13 cellular contexts compared by ENCODE assay signal in the genomic region with DNA sequence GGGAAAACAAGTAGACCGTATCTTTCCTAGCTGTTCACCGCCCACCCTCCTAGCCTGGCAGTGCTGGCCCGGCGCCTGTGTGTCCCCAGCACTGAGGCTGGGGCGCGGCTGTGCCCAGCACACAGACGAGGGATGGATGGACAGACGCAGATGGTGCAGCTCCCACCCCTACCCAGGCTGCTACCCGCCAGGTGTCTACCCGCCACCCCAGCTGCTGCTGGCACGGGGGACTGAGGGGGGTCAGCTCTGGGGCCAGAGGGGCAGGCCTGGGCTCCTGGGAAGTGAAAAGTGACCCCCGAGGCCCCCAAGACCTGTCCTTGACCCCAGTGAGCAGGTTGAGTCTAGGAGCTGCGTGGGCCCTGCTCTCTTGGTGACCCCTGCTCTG. TPM values are rescaled to one million over a fixed set of nuclear protein-coding genes. Genes with fewer than 3 reads are reported as not detected.
DNase-seq lines count a peak whose midpoint lies in the region; ATAC-seq, FAIRE-seq and TF ChIP-seq lines count a peak whose summit lies in the region.
"Had no signal": no experiment of that assay in that cellular context is flagged by ENCODE, and none has a peak within 500 bp of the region (broad histone marks: within the 10 kb centered on the region; RNA-seq: fewer than 3 reads in every experiment).

No MANE protein-coding gene starts in this region.

- H3K4me1 Mint-ChIP-seq in osteocyte (ENCODE audit: unreplicated experiment) = peaks cover 49% of the 10 kb centered on the region
- H3K4me1 Mint-ChIP-seq in activated T-helper 1 cell treated with anti-CD3 and anti-CD28 coated beads, Interleukin-12 subunit alpha, Interleukin-12 subunit beta, Interleukin-2, Interleukin-4 antibody, amounts not matched to agents 30 ng/mL and 10 ng/mL and 1 ng/mL, durations not matched to agents 14 hours and 24 hours and 36 hours (ENCODE audit: low read depth) = no peaks in the 10 kb centered on the region

- intact Hi-C loops in Right ventricle myocardium superior (cut with DNase I) = no loop called here
- intact Hi-C loops in Right ventricle myocardium inferior (cut with DNase I) = no loop called here
- intact Hi-C loops in vagina (cut with DNase I) = no loop called here
- intact Hi-C loops in activated T-helper 1 cell treated with anti-CD3 and anti-CD28 coated beads, Interleukin-12 subunit alpha, Interleukin-12 subunit beta, Interleukin-2, Interleukin-4 antibody, amounts not matched to agents 30 ng/mL and 10 ng/mL and 1 ng/mL, durations not matched to agents 14 hours and 24 hours and 36 hours (cut with micrococcal nuclease) = no loop called here

- FAIRE-seq in frontal cortex (lab: Jason Lieb, UNC) = no peak
- FAIRE-seq: A549 had no signal

- no peaks in the 10 kb centered on the region for H3K9me3 Mint-ChIP-seq in osteocyte (ENCODE audit: unreplicated experiment)
- no peaks in the 10 kb centered on the region for H3K9me3 Mint-ChIP-seq in activated T-helper 1 cell treated with anti-CD3 and anti-CD28 coated beads, Interleukin-12 subunit alpha, Interleukin-12 subunit beta, Interleukin-2, Interleukin-4 antibody, amounts not matched to agents 30 ng/mL and 10 ng/mL and 1 ng/mL, durations not matched to agents 14 hours and 24 hours and 36 hours
- H3K9me3 Mint-ChIP-seq: natural killer cell treated with Interleukin-12 subunit alpha and Interleukin-12 subunit beta and Interleukin-15 and Interleukin-18, amount 100 ng/mL, for 72 hours had no signal

- no peak overlapping the region for H3K4me3 Mint-ChIP-seq in osteocyte (ENCODE audit: unreplicated experiment)
- H3K4me3 Mint-ChIP-seq in activated T-helper 1 cell treated with anti-CD3 and anti-CD28 coated beads, Interleukin-12 subunit alpha, Interleukin-12 subunit beta, Interleukin-2, Interleukin-4 antibody, amounts not matched to agents 30 ng/mL and 10 ng/mL and 1 ng/mL, durations not matched to agents 14 hours and 24 hours and 36 hours = no peak overlapping the region
- H3K4me3 Mint-ChIP-seq: natural killer cell treated with Interleukin-12 subunit alpha and Interleukin-12 subunit beta and Interleukin-15 and Interleukin-18, amount 100 ng/mL, for 72 hours had no signal

- H3K9me3 ChIP-seq in vagina = no peaks in the 10 kb centered on the region
- H3K9me3 ChIP-seq: A549 had no signal

- DNase-seq in Right ventricle myocardium superior (peak; percentile 22), Right ventricle myocardium inferior (ENCODE audit: missing footprints) (no peak), frontal cortex (ENCODE audit: low spot score in 2 of 2) (peak; percentile 22 to 57), osteocyte (ENCODE audit: extremely low spot score, unreplicated experiment) (no peak), vagina (ENCODE audit: extremely low spot score in 2 of 2) (no peak)
- no peak for DNase-seq in activated T-helper 1 cell treated with anti-CD3 and anti-CD28 coated beads, Interleukin-12 subunit alpha, Interleukin-12 subunit beta, Interleukin-2, Interleukin-4 antibody, amounts not matched to agents 30 ng/mL and 10 ng/mL and 1 ng/mL, durations not matched to agents 14 hours and 24 hours and 36 hours (ENCODE audit: low spot score)
- DNase-seq: activated CD8-positive, alpha-beta memory T cell treated with anti-CD3 and anti-CD28 coated beads for 24 hours; Karpas-422 had no signal

- peaks cover 83% of the 10 kb centered on the region for H3K4me1 ChIP-seq in vagina

- H3K36me3 ChIP-seq in vagina = no peaks in the 10 kb centered on the region

- H3K36me3 Mint-ChIP-seq in osteocyte (ENCODE audit: unreplicated experiment) = no peaks in the 10 kb centered on the region
- H3K36me3 Mint-ChIP-seq in activated T-helper 1 cell treated with anti-CD3 and anti-CD28 coated beads, Interleukin-12 subunit alpha, Interleukin-12 subunit beta, Interleukin-2, Interleukin-4 antibody, amounts not matched to agents 30 ng/mL and 10 ng/mL and 1 ng/mL, durations not matched to agents 14 hours and 24 hours and 36 hours (ENCODE audit: low read depth) = no peaks in the 10 kb centered on the region
- H3K36me3 Mint-ChIP-seq: natural killer cell treated with Interleukin-12 subunit alpha and Interleukin-12 subunit beta and Interleukin-15 and Interleukin-18, amount 100 ng/mL, for 72 hours had no signal

- ATAC-seq in Right ventricle myocardium superior (ENCODE audit: poor library complexity) = no peak
- ATAC-seq in Right ventricle myocardium inferior = no peak
- no peak for ATAC-seq in HG03378 (IDR thresholded peaks at IDR 0.05; ENCODE audit: unreplicated experiment)
- no peak for ATAC-seq in HG03108 (IDR thresholded peaks at IDR 0.05; ENCODE audit: unreplicated experiment)
- ATAC-seq: natural killer cell treated with Interleukin-12 subunit alpha and Interleukin-12 subunit beta and Interleukin-15 and Interleukin-18, amount 100 ng/mL, for 72 hours had no signal

- H3K27ac ChIP-seq in vagina = peak overlapping the region; percentile 90

- no peaks in the 10 kb centered on the region for H3K27me3 Mint-ChIP-seq in osteocyte (ENCODE audit: unreplicated experiment)
- peaks cover 21% of the 10 kb centered on the region for H3K27me3 Mint-ChIP-seq in activated T-helper 1 cell treated with anti-CD3 and anti-CD28 coated beads, Interleukin-12 subunit alpha, Interleukin-12 subunit beta, Interleukin-2, Interleukin-4 antibody, amounts not matched to agents 30 ng/mL and 10 ng/mL and 1 ng/mL, durations not matched to agents 14 hours and 24 hours and 36 hours (ENCODE audit: insufficient read depth)

- H3K27me3 ChIP-seq in vagina = no peaks in the 10 kb centered on the region

- H3K4me3 ChIP-seq in vagina = peak overlapping the region in 1 of 2 donors; percentile 2
- H3K4me3 ChIP-seq: A549 had no signal

- H3K27ac Mint-ChIP-seq in osteocyte (ENCODE audit: unreplicated experiment) = peak overlapping the region; percentile 60
- H3K27ac Mint-ChIP-seq in activated T-helper 1 cell treated with anti-CD3 and anti-CD28 coated beads, Interleukin-12 subunit alpha, Interleukin-12 subunit beta, Interleukin-2, Interleukin-4 antibody, amounts not matched to agents 30 ng/mL and 10 ng/mL and 1 ng/mL, durations not matched to agents 14 hours and 24 hours and 36 hours = no peak overlapping the region
- H3K27ac Mint-ChIP-seq: natural killer cell treated with Interleukin-12 subunit alpha and Interleukin-12 subunit beta and Interleukin-15 and Interleukin-18, amount 100 ng/mL, for 72 hours had no signal

- TF ChIP-seq CTCF in osteocyte (IDR thresholded peaks at IDR 0.05) (no peak), vagina (IDR thresholded peaks at IDR 0.05) (no peak)

- TF ChIP-seq POLR2A in vagina (IDR thresholded peaks at IDR 0.05) = no peak

RNA-seq across cellular contexts. Expression of a gene that starts 2.9 kb away (rescaled TPM):
- total RNA-seq in Right ventricle myocardium superior (17.1 TPM), Right ventricle myocardium inferior (20.5 TPM), frontal cortex (2.9 TPM), osteocyte (15.6 and 17.5 TPM in 2 replicates), vagina (35.8 TPM)
- 5.5 and 5.8 TPM in 2 replicates for total RNA-seq in activated T-helper 1 cell treated with anti-CD3 and anti-CD28 coated beads, Interleukin-12 subunit alpha, Interleukin-12 subunit beta, Interleukin-2, Interleukin-4 antibody, amounts not matched to agents 30 ng/mL and 10 ng/mL and 1 ng/mL, durations not matched to agents 14 hours and 24 hours and 36 hours

RNA-seq across cellular contexts. Expression of a gene that starts 11.5 kb away (rescaled TPM):
- total RNA-seq in Right ventricle myocardium superior (1.8 TPM), Right ventricle myocardium inferior (3.0 TPM), frontal cortex (1.2 TPM), osteocyte (0.21 and 0.24 TPM in 2 replicates), vagina (3.2 TPM)
- total RNA-seq in activated T-helper 1 cell treated with anti-CD3 and anti-CD28 coated beads, Interleukin-12 subunit alpha, Interleukin-12 subunit beta, Interleukin-2, Interleukin-4 antibody, amounts not matched to agents 30 ng/mL and 10 ng/mL and 1 ng/mL, durations not matched to agents 14 hours and 24 hours and 36 hours = 0.10 TPM in 1 of 2 replicates, not detected in the other
- total RNA-seq: glomerular endothelial cell; natural killer cell treated with Interleukin-12 subunit alpha and Interleukin-12 subunit beta and Interleukin-15 and Interleukin-18, amount 100 ng/mL, for 72 hours had no signal

RNA-seq across cellular contexts. Expression of a gene that starts 16.9 kb away (rescaled TPM):
- total RNA-seq in Right ventricle myocardium superior (0.94 TPM), Right ventricle myocardium inferior (1.8 TPM), frontal cortex (not detected), osteocyte (0.27 and 0.44 TPM in 2 replicates), vagina (not detected)
- total RNA-seq in activated T-helper 1 cell treated with anti-CD3 and anti-CD28 coated beads, Interleukin-12 subunit alpha, Interleukin-12 subunit beta, Interleukin-2, Interleukin-4 antibody, amounts not matched to agents 30 ng/mL and 10 ng/mL and 1 ng/mL, durations not matched to agents 14 hours and 24 hours and 36 hours = 0.57 and 1.0 TPM in 2 replicates
- total RNA-seq: glomerular endothelial cell had no signal

RNA-seq across cellular contexts. Expression of a gene that starts 25.5 kb away (rescaled TPM):
- total RNA-seq in Right ventricle myocardium superior = 144 TPM
- 140 TPM for total RNA-seq in Right ventricle myocardium inferior
- 54.6 TPM for total RNA-seq in frontal cortex
- 82.1 and 86.9 TPM in 2 replicates for total RNA-seq in osteocyte
- 84.2 TPM for total RNA-seq in vagina
- 184 and 205 TPM in 2 replicates for total RNA-seq in activated T-helper 1 cell treated with anti-CD3 and anti-CD28 coated beads, Interleukin-12 subunit alpha, Interleukin-12 subunit beta, Interleukin-2, Interleukin-4 antibody, amounts not matched to agents 30 ng/mL and 10 ng/mL and 1 ng/mL, durations not matched to agents 14 hours and 24 hours and 36 hours

RNA-seq across cellular contexts. Expression of a gene that starts 33.4 kb away (rescaled TPM):
- total RNA-seq in Right ventricle myocardium superior = 45.7 TPM
- 49.4 TPM for total RNA-seq in Right ventricle myocardium inferior
- 84.0 TPM for total RNA-seq in frontal cortex
- 262 and 272 TPM in 2 replicates for total RNA-seq in osteocyte
- 319 TPM for total RNA-seq in vagina
- total RNA-seq in activated T-helper 1 cell treated with anti-CD3 and anti-CD28 coated beads, Interleukin-12 subunit alpha, Interleukin-12 subunit beta, Interleukin-2, Interleukin-4 antibody, amounts not matched to agents 30 ng/mL and 10 ng/mL and 1 ng/mL, durations not matched to agents 14 hours and 24 hours and 36 hours = 138 and 139 TPM in 2 replicates

Comparison
In these comparisons a context has a peak if more than half of its experiments do, and no peak if none do; other contexts are left out.
1. DNase-seq: peak in Right ventricle myocardium superior (single experiment) and frontal cortex (2 of 2); none in Right ventricle myocardium inferior (single experiment), osteocyte (single experiment), vagina (0 of 2) and activated T-helper 1 cell treated with anti-CD3 and anti-CD28 coated beads, Interleukin-12 subunit alpha, Interleukin-12 subunit beta, Interleukin-2, Interleukin-4 antibody, amounts not matched to agents 30 ng/mL and 10 ng/mL and 1 ng/mL, durations not matched to agents 14 hours and 24 hours and 36 hours (single experiment).